Comparison of ENCODE assay signal across 15 cellular contexts in the genomic region with DNA sequence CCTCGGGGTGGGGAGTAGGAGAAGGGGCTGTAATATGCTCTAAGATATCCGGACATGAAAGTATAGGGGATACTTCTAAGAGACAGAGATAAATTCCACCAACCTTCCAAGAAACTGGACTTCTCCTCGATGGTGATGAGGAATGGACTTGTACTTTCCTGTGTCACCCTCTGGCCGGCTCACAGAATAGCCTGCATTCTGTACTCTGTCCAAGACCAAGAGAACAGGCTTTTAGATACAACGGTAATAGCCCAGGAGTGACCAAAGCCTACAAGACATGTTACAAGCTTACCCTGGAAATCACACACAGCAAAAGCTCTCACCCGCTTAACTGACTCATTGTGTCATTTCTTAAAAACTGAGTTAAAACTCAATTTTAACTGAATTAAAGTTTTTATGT.
A peak's percentile ranks its signal among the peaks of the same experiment; 100 is the strongest.
DNase-seq lines count a peak whose midpoint lies in the region; ATAC-seq and TF ChIP-seq lines count a peak whose summit lies in the region.
"Had no signal": no experiment of that assay in that cellular context is flagged by ENCODE, and none has a peak within 500 bp of the region (broad histone marks: within the 10 kb centered on the region; RNA-seq: fewer than 3 reads in every experiment).

No MANE protein-coding gene starts in this region.

- H3K4me1 ChIP-seq in DOHH2 (ENCODE audit: control insufficient read depth, low read length) (peaks cover 70% of the 10 kb centered on the region), RWPE2 (ENCODE audit: insufficient read depth, poor library complexity, severe bottlenecking) (no peaks in the 10 kb centered on the region), left ventricle myocardium inferior (peaks cover 34% of the 10 kb centered on the region), upper lobe of left lung (peaks cover 5 to 44% (median 17%) of the 10 kb centered on the region in 4 donors)
- H3K4me1 ChIP-seq: SJCRH30 had no signal

- H3K36me3 ChIP-seq in DOHH2 (ENCODE audit: control insufficient read depth, low read length) (peaks cover 70% of the 10 kb centered on the region), RWPE2 (ENCODE audit: low read depth) (peaks cover 85% of the 10 kb centered on the region), left ventricle myocardium inferior (peaks cover 72% of the 10 kb centered on the region), upper lobe of left lung (peaks cover 17 to 92% (median 44%) of the 10 kb centered on the region in 4 donors)

- H3K9me2 ChIP-seq in DOHH2 (replicated peaks; ENCODE audit: control insufficient read depth, low read length) = no peaks in the 10 kb centered on the region

- no peak for DNase-seq in RWPE2 (ENCODE audit: low spot score)
- DNase-seq in left ventricle myocardium inferior = no peak
- no peak for DNase-seq in stimulated activated effector memory CD8-positive, alpha-beta T cell treated with anti-CD3 and anti-CD28 coated beads, Interleukin-12 subunit alpha, Interleukin-12 subunit beta, amount 100 ng/mL, for 72 hours (ENCODE audit: low spot score in 2 of 2)
- no peak for DNase-seq in H4 (ENCODE audit: low spot score)
- DNase-seq in lower leg skin (ENCODE audit: low spot score in 2 of 2) = no peak
- DNase-seq in upper lobe of left lung = no peak
- DNase-seq: C1 segment of cervical spinal cord; CD8-positive, alpha-beta memory T cell; NCI-H187; NCI-H2227 treated with DMSO at 0.1 percent for 48 hours; NCI-H510A treated with DMSO at 0.1 percent for 48 hours; NCI-H82; PC-3 had no signal

- TF ChIP-seq CTCF in DOHH2 (IDR thresholded peaks at IDR 0.05; ENCODE audit: low read depth, low read length, poor library complexity, severe bottlenecking) (no peak), RWPE2 (IDR thresholded peaks at IDR 0.05; ENCODE audit: poor library complexity, severe bottlenecking) (no peak), left ventricle myocardium inferior (IDR thresholded peaks at IDR 0.05; ENCODE audit: borderline replicate concordance) (no peak), lower leg skin (IDR thresholded peaks at IDR 0.05) (no peak), upper lobe of left lung (IDR thresholded peaks at IDR 0.05) (no peak)

- H3K9me3 ChIP-seq in DOHH2 (ENCODE audit: control insufficient read depth, insufficient read depth, low read length) (no peaks in the 10 kb centered on the region), RWPE2 (ENCODE audit: severe bottlenecking) (no peaks in the 10 kb centered on the region), left ventricle myocardium inferior (replicated peaks) (no peaks in the 10 kb centered on the region), upper lobe of left lung (no peaks in the 10 kb centered on the region)
- H3K9me3 ChIP-seq: SJCRH30 had no signal

- TF ChIP-seq EP300 in upper lobe of left lung (IDR thresholded peaks at IDR 0.05) = no peak

- intact Hi-C loops in left ventricle myocardium inferior (cut with micrococcal nuclease) (loop anchor here (10.0 kb wide), 1 partner anchor 58 kb away; no protein-coding TSS in a partner anchor), lower leg skin (cut with DNase I; ENCODE audit: low total_unique reads) (no loop called here)

- no peaks in the 10 kb centered on the region for H4K20me1 ChIP-seq in DOHH2 (ENCODE audit: control insufficient read depth, insufficient read depth, low read depth, low read length)

- peak overlapping the region; percentile 89 for H3K4me2 ChIP-seq in DOHH2 (ENCODE audit: low read length)

- H3K27me3 ChIP-seq in DOHH2 (ENCODE audit: control insufficient read depth, low read length) (no peaks in the 10 kb centered on the region), RWPE2 (ENCODE audit: insufficient read depth, poor library complexity, severe bottlenecking) (no peaks in the 10 kb centered on the region), left ventricle myocardium inferior (ENCODE audit: low read depth) (no peaks in the 10 kb centered on the region), upper lobe of left lung (no peaks in the 10 kb centered on the region)
- H3K27me3 ChIP-seq: SJCRH30 had no signal

- H3F3A ChIP-seq in DOHH2 (ENCODE audit: control insufficient read depth, insufficient read depth) = peaks cover 59% of the 10 kb centered on the region

- peak overlapping the region; percentile 79 for H3K27ac Mint-ChIP-seq in stimulated activated effector memory CD8-positive, alpha-beta T cell treated with anti-CD3 and anti-CD28 coated beads, Interleukin-12 subunit alpha, Interleukin-12 subunit beta, amount 100 ng/mL, for 72 hours

- H3K4me3 Mint-ChIP-seq in stimulated activated effector memory CD8-positive, alpha-beta T cell treated with anti-CD3 and anti-CD28 coated beads, Interleukin-12 subunit alpha, Interleukin-12 subunit beta, amount 100 ng/mL, for 72 hours = no peak overlapping the region
- H3K4me3 Mint-ChIP-seq: CD8-positive, alpha-beta memory T cell had no signal

- no peaks in the 10 kb centered on the region for H3K9me3 Mint-ChIP-seq in stimulated activated effector memory CD8-positive, alpha-beta T cell treated with anti-CD3 and anti-CD28 coated beads, Interleukin-12 subunit alpha, Interleukin-12 subunit beta, amount 100 ng/mL, for 72 hours
- H3K9me3 Mint-ChIP-seq: CD8-positive, alpha-beta memory T cell had no signal

- ATAC-seq in RWPE2 (ENCODE audit: low read depth) (0 out of 3 replicates have a peak, but pooled peaks have one; percentile 7), upper lobe of left lung (ENCODE audit: low FRiP score in 2 of 2) (no peak)
- no peak for ATAC-seq in stimulated activated effector memory CD8-positive, alpha-beta T cell treated with anti-CD3 and anti-CD28 coated beads, Interleukin-12 subunit alpha, Interleukin-12 subunit beta, amount 100 ng/mL, for 72 hours
- ATAC-seq: PC-3 had no signal

- peaks cover 99% of the 10 kb centered on the region for H3K36me3 Mint-ChIP-seq in stimulated activated effector memory CD8-positive, alpha-beta T cell treated with anti-CD3 and anti-CD28 coated beads, Interleukin-12 subunit alpha, Interleukin-12 subunit beta, amount 100 ng/mL, for 72 hours

- H3K4me3 ChIP-seq in DOHH2 (ENCODE audit: low read length) (peak overlapping the region; percentile 80), RWPE2 (ENCODE audit: severe bottlenecking) (no peak overlapping the region), left ventricle myocardium inferior (no peak overlapping the region), lower leg skin (ENCODE audit: low read depth, poor library complexity, severe bottlenecking) (no peak overlapping the region), upper lobe of left lung (no peak overlapping the region)
- H3K4me3 ChIP-seq: SJCRH30 had no signal

- peaks cover 17% of the 10 kb centered on the region for H3K4me1 Mint-ChIP-seq in stimulated activated effector memory CD8-positive, alpha-beta T cell treated with anti-CD3 and anti-CD28 coated beads, Interleukin-12 subunit alpha, Interleukin-12 subunit beta, amount 100 ng/mL, for 72 hours

- peaks cover 5% of the 10 kb centered on the region for H3K79me2 ChIP-seq in DOHH2 (ENCODE audit: control insufficient read depth, low read length)

- TF ChIP-seq POLR2A in lower leg skin (IDR thresholded peaks at IDR 0.05) (no peak), upper lobe of left lung (IDR thresholded peaks at IDR 0.05) (no peak)

- H3K27ac ChIP-seq in DOHH2 (ENCODE audit: low read depth, low read length) = peak overlapping the region; percentile 99
- H3K27ac ChIP-seq in RWPE2 (ENCODE audit: poor library complexity, severe bottlenecking) = no peak overlapping the region
- peak overlapping the region; percentile 79 for H3K27ac ChIP-seq in left ventricle myocardium inferior (replicated peaks)
- H3K27ac ChIP-seq in upper lobe of left lung = peak overlapping the region in 1 of 4 donors; percentile 46
- H3K27ac ChIP-seq: SJCRH30 had no signal

- 74 to 79% methylated on average over 6 of the region's 6 CpGs for WGBS in lower leg skin, 2 donors
- WGBS in upper lobe of left lung, 2 donors = 83 to 92% methylated on average over 6 of the region's 6 CpGs
